ENCODE assay signal across 1 cellular context in genomic region chr2:172919732-172920131, GRCh38.
TF ChIP-seq lines count a peak whose summit lies in the region.

No MANE protein-coding gene starts in this region.

TF ChIP-seq in H1, 55 proteins besides CTCF, POLR2A, EP300 and RAD21 (continued from another document):
- TF ChIP-seq ATF2 (IDR thresholded peaks at IDR 0.05; ENCODE audit: low read length) (no peak), HDAC6 (IDR thresholded peaks at IDR 0.05; ENCODE audit: low read depth, low read length) (no peak), MAFK (IDR thresholded peaks at IDR 0.05; ENCODE audit: low read depth, low read length) (no peak), MAX (IDR thresholded peaks at IDR 0.05) (no peak), CREB1 (IDR thresholded peaks at IDR 0.05) (no peak), BRCA1 (IDR thresholded peaks at IDR 0.05; ENCODE audit: low read depth, low read length) (no peak), BACH1 (IDR thresholded peaks at IDR 0.05; ENCODE audit: low read length) (no peak), BCL11A (IDR thresholded peaks at IDR 0.05; ENCODE audit: low read depth in 2 of 2, low read length in 2 of 2) (no peak)
TF ChIP-seq in H1: peak in this region for 0.
